9 cellular contexts compared by ENCODE assay signal in the genomic region with DNA sequence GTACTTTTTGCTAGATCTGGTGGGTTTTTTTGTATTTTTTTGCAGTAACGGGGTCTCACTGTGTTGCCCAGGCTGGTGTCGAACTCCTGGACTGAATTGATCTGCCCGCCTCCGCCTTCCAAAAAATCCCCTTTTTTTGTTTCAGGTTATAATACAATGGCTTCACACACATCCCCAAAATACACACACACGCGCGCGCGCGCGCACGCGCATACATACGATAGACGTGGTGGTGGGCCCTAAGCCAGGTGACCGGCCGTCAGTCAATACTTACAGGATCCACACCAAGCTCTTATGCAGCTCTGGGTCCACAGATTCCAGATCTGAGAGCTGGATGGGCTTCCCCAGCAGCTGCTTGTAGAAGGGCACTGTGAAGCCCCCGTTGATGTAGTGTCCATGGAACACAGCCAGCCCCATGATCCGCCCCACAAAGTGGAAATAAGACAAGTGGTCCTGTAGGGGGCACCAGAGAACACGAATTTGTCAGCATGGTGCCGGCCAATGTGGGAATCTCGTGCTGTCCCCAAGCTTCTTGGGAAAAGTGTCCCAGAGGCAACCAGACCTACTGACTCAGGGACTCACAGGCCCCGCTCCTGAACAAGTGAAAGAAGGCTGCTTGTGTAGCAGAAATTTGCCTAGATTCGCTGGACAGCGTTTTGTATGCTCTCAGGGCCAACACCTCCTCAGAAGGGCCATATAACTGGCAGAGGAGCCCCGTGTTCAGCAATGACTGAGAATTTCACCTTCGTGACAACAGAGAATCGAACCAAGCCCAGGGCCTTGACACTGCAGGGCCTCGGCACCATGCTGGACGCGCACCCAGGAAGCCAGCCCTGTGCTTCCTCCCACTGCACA.
A peak's percentile ranks its signal among the peaks of the same experiment; 100 is the strongest.
DNase-seq lines count a peak whose midpoint lies in the region; ATAC-seq, FAIRE-seq and TF ChIP-seq lines count a peak whose summit lies in the region.
"Had no signal": no experiment of that assay in that cellular context is flagged by ENCODE, and none has a peak within 500 bp of the region (broad histone marks: within the 10 kb centered on the region; RNA-seq: fewer than 3 reads in every experiment).

No MANE protein-coding gene starts in this region.

- H3K4me1 ChIP-seq in SJSA1 (replicated peaks) (peaks cover 23% of the 10 kb centered on the region), pancreas (peaks cover 0 to 4% (median 0%) of the 10 kb centered on the region in 3 donors), transverse colon (peaks cover 10 to 33% (median 20%) of the 10 kb centered on the region in 4 donors)

- H3K36me3 Mint-ChIP-seq in activated naive CD8-positive, alpha-beta T cell: peaks cover 3% of the 10 kb centered on the region

- no peaks in the 10 kb centered on the region for H3K4me1 Mint-ChIP-seq in activated naive CD8-positive, alpha-beta T cell (ENCODE audit: low read depth)

- TF ChIP-seq EP300 in transverse colon (IDR thresholded peaks at IDR 0.05; ENCODE audit: low read depth): no peak

- ATAC-seq in pancreas: peak; percentile 76 to 92 (median 89)
- no peak for ATAC-seq in GM19324 (IDR thresholded peaks at IDR 0.05; ENCODE audit: low FRiP score, unreplicated experiment)

- H3K27ac ChIP-seq in SJSA1 (no peak overlapping the region; the same call in 1 of the 2 replicates), pancreas (no peak overlapping the region), transverse colon (peak overlapping the region; percentile 54 to 77 (median 71))

- no peaks in the 10 kb centered on the region for H3K27me3 Mint-ChIP-seq in activated naive CD8-positive, alpha-beta T cell

- H3K27me3 ChIP-seq in SJSA1 (replicated peaks): no peaks in the 10 kb centered on the region
- H3K27me3 ChIP-seq in pancreas: no peaks in the 10 kb centered on the region
- no peaks in the 10 kb centered on the region for H3K27me3 ChIP-seq in transverse colon

- TF ChIP-seq POLR2A in transverse colon (IDR thresholded peaks at IDR 0.05): no peak

- in situ Hi-C loops in transverse colon (cut with MboI; ENCODE audit: low pct_ligation_motif_present in 1 of 4, low pct_unique_long_range_greater_than_20kb in 1 of 4, low sequenced_read_pairs in 3 of 4): loop anchor here in 3 of 4 donors (5.0 to 10.0 kb wide), 3 partner anchors 104 to 274 kb away; a partner anchor contains a TSS

- H3K4me3 Mint-ChIP-seq in activated naive CD8-positive, alpha-beta T cell: no peak overlapping the region

- no peak for FAIRE-seq in pancreas (lab: Jason Lieb, UNC)
- FAIRE-seq: islet of Langerhans had no signal

- intact Hi-C loops in head of caudate nucleus (cut with DNase I) (loop anchor here (2.0 to 5.0 kb wide), 2 partner anchors 102 to 272 kb away; a partner anchor contains a TSS), pancreas (cut with DNase I) (loop anchor here in 2 of 3 donors (2.0 to 10.0 kb wide), 2 partner anchors 264 to 274 kb away; no protein-coding TSS in a partner anchor), transverse colon (cut with DNase I; ENCODE audit: low total_unique reads) (loop anchor here (2.0 kb wide), 1 partner anchor 272 kb away; no protein-coding TSS in a partner anchor)

- peaks cover 97% of the 10 kb centered on the region for H3K36me3 ChIP-seq in SJSA1
- H3K36me3 ChIP-seq in pancreas: peaks cover 2 to 70% (median 34%) of the 10 kb centered on the region in 3 donors
- H3K36me3 ChIP-seq in transverse colon: peaks cover 0 to 43% (median 18%) of the 10 kb centered on the region in 4 donors

- H3K27ac Mint-ChIP-seq in activated naive CD8-positive, alpha-beta T cell: peak overlapping the region; percentile 41

- DNase-seq in DMS79 treated with DMSO at 0.1 percent for 48 hours (lab: John Stamatoyannopoulos, UW) (peak; percentile 45), M059J (ENCODE audit: low read depth) (peak; percentile 85), SJSA1 (ENCODE audit: low read depth in 1 of 2, low spot score in 2 of 2) (peak; percentile 68 to 87), head of caudate nucleus (peak; percentile 68 to 96 (median 86)), pancreas (peak; percentile 71 to 85 (median 76)), transverse colon (peak; percentile 85)

- no peaks in the 10 kb centered on the region for H3K9me3 Mint-ChIP-seq in activated naive CD8-positive, alpha-beta T cell (ENCODE audit: low read depth)

- H3K9me3 ChIP-seq in SJSA1 (replicated peaks): no peaks in the 10 kb centered on the region
- H3K9me3 ChIP-seq in pancreas: no peaks in the 10 kb centered on the region
- H3K9me3 ChIP-seq in transverse colon: no peaks in the 10 kb centered on the region

- H3K4me3 ChIP-seq in SJSA1 (no peak overlapping the region), pancreas (no peak overlapping the region), transverse colon (no peak overlapping the region)

- TF ChIP-seq CTCF in pancreas (IDR thresholded peaks at IDR 0.05) (peak; percentile 42 to 76 (median 64)), transverse colon (IDR thresholded peaks at IDR 0.05) (peak; percentile 72 to 89 (median 79))

- 71 to 73% methylated on average over 31 of the region's 31 CpGs for whole genome bisulfite sequencing in pancreas, 2 donors
- 65 to 84% methylated on average over 19 to 31 of the region's 31 CpGs for WGBS in transverse colon (ENCODE audit: low coverage in 1 of 2), 2 donors

Comparison
In these comparisons a context has a peak if more than half of its experiments do, and no peak if none do; other contexts are left out.
1. H3K27ac ChIP-seq: peak in transverse colon (4 of 4); none in SJSA1 (single experiment) and pancreas (0 of 4).
2. Peak in every context shown above with its lines, with median percentiles within 50 percentile points of each other: DNase-seq.